Comparison of ENCODE assay signal across 35 cellular contexts in the genomic region with DNA sequence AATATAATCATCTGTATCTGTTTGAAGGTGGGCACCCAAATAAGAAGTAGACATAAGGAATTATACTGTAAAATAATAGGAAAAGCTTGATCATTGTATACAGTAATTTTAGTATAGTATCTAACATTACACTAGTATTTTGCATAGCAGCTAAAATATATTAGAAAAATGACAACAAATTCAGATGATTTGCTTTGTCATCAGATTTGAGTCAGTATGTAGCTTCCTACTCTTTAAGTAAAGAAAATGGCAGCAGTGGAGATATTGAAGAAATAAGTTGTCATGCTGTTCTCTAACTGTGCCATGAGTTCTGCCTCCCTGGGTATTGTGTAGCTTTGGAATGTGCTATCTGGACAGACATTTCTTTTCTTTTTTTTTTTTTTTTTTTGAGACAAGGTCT.
"Had no signal": no experiment of that assay in that cellular context is flagged by ENCODE, and none has a peak within 500 bp of the region (broad histone marks: within the 10 kb centered on the region; RNA-seq: fewer than 3 reads in every experiment).

No MANE protein-coding gene starts in this region.

- H3K4me3 ChIP-seq: MG63 had no signal

- H3K9me3 ChIP-seq: MG63 had no signal

- H3K36me3 ChIP-seq: MG63 had no signal

- DNase-seq: Kasumi-1, MG63, MM.1S, MV-4-11, NCI-H1048, NCI-H1092, NCI-H1092 treated with DMSO at 0.1 percent for 48 hours, NCI-H1105, NCI-H1105 treated with DMSO at 0.1 percent for 48 hours, NCI-H1417, NCI-H1417 treated with DMSO at 0.1 percent for 48 hours, NCI-H1436, NCI-H1436 treated with DMSO at 0.1 percent for 48 hours, NCI-H146, NCI-H1694, NCI-H1694 treated with DMSO at 0.1 percent for 48 hours, NCI-H187, NCI-H187 treated with DMSO at 0.1 percent for 48 hours, NCI-H1930, NCI-H2029, NCI-H2029 treated with DMSO at 0.1 percent for 48 hours, NCI-H2081, NCI-H2081 treated with DMSO at 0.1 percent for 48 hours, NCI-H2107, NCI-H2171, NCI-H2171 treated with DMSO at 0.1 percent for 48 hours, NCI-H2227 treated with DMSO at 0.1 percent for 48 hours, NCI-H226, NCI-H345, NCI-H446, NCI-H446 treated with DMSO at 0.1 percent for 48 hours, NCI-H510A, NCI-H510A treated with DMSO at 0.1 percent for 48 hours, NCI-H524, NCI-H524 treated with DMSO at 0.1 percent for 48 hours had no signal

- H3K27me3 ChIP-seq: MG63 had no signal
